16 cellular contexts compared by ENCODE assay signal in genomic region chr18:48186861-48187260, GRCh38.
A peak's percentile ranks its signal among the peaks of the same experiment; 100 is the strongest.
DNase-seq lines count a peak whose midpoint lies in the region; ATAC-seq and TF ChIP-seq lines count a peak whose summit lies in the region.
"Had no signal": no experiment of that assay in that cellular context is flagged by ENCODE, and none has a peak within 500 bp of the region (broad histone marks: within the 10 kb centered on the region; RNA-seq: fewer than 3 reads in every experiment).

No MANE protein-coding gene starts in this region.

- H2AFZ ChIP-seq in SK-N-SH (ENCODE audit: low read depth) = no peak overlapping the region

- H3K4me1 Mint-ChIP-seq in T-helper 17 cell (peaks cover 8% of the 10 kb centered on the region), glutamatergic neuron (ENCODE audit: low read depth, unreplicated experiment) (peaks cover 24% of the 10 kb centered on the region)

- H3K4me3 Mint-ChIP-seq in T-helper 17 cell = no peak overlapping the region
- H3K4me3 Mint-ChIP-seq in glutamatergic neuron (ENCODE audit: unreplicated experiment) = peak overlapping the region; percentile 1
- H3K4me3 Mint-ChIP-seq: CD4-positive, alpha-beta T cell had no signal

- TF ChIP-seq RAD21 in SK-N-SH (IDR thresholded peaks at IDR 0.05; ENCODE audit: low read length) = no peak

- no peaks in the 10 kb centered on the region for H3K9me2 ChIP-seq in SK-N-SH

- peaks cover 0 to 43% of the 10 kb centered on the region in 2 experiments; a peak in 2 of 4 replicates for H3K4me1 ChIP-seq in SK-N-SH (ENCODE audit: control insufficient read depth in 1 of 2, insufficient read depth in 2 of 2, low read depth in 1 of 2, low read length in 1 of 2)
- no peaks in the 10 kb centered on the region for H3K4me1 ChIP-seq in suprapubic skin
- no peaks in the 10 kb centered on the region for H3K4me1 ChIP-seq in gastrocnemius medialis

- H3K36me3 ChIP-seq in SK-N-SH (replicated peaks in 1 of 2; ENCODE audit: control insufficient read depth in 1 of 2, insufficient read depth in 2 of 2, low read length in 1 of 2) = no peaks in the 10 kb centered on the region
- no peaks in the 10 kb centered on the region for H3K36me3 ChIP-seq in suprapubic skin
- no peaks in the 10 kb centered on the region for H3K36me3 ChIP-seq in gastrocnemius medialis
- H3K36me3 ChIP-seq: BE2C had no signal

- TF ChIP-seq CTCF in SK-N-SH (IDR thresholded peaks at IDR 0.05) (no peak), glutamatergic neuron (IDR thresholded peaks at IDR 0.05; ENCODE audit: partially characterized antibody, unreplicated experiment) (no peak), suprapubic skin (IDR thresholded peaks at IDR 0.05) (no peak), gastrocnemius medialis (IDR thresholded peaks at IDR 0.05 in 4 of 5, conservative IDR thresholded peaks at IDR 0.05 in 1 of 5) (no peak)

- TF ChIP-seq EP300 in SK-N-SH (IDR thresholded peaks at IDR 0.05; ENCODE audit: borderline replicate concordance in 1 of 2, low read depth in 1 of 2, low read length in 1 of 2) (no peak), suprapubic skin (IDR thresholded peaks at IDR 0.05) (no peak)

- ATAC-seq in SK-N-SH treated with all-trans-retinoic acid at 6 μM for 48 hours (no peak), T-helper 17 cell (no peak), GM19324 (IDR thresholded peaks at IDR 0.05; ENCODE audit: low FRiP score, unreplicated experiment) (no peak), gastrocnemius medialis (no peak)

- no peak for TF ChIP-seq POLR2A in suprapubic skin (IDR thresholded peaks at IDR 0.05)
- TF ChIP-seq POLR2A in gastrocnemius medialis (IDR thresholded peaks at IDR 0.05) = no peak

- intact Hi-C loops in posterior vena cava (cut with DNase I) (no loop called here), gastrocnemius medialis (cut with DNase I; ENCODE audit: low total_unique reads) (no loop called here)

- POLR2A ChIA-PET in SK-N-SH (lab: Yijun Ruan, JAX) = no interaction called here

- H3K27me3 ChIP-seq in SK-N-SH (ENCODE audit: insufficient read depth) (peaks cover 12% of the 10 kb centered on the region; the same call in 1 of the 2 replicates), suprapubic skin (no peaks in the 10 kb centered on the region), gastrocnemius medialis (no peaks in the 10 kb centered on the region)
- H3K27me3 ChIP-seq: BE2C had no signal

- DNase-seq in SK-N-SH (peak; percentile 63), T-helper 17 cell (no peak), glutamatergic neuron (no peak), posterior vena cava (ENCODE audit: low spot score) (peak; percentile 38), suprapubic skin (ENCODE audit: low spot score in 2 of 2) (no peak), gastrocnemius medialis (no peak)
- DNase-seq: 8988T; CD4-positive, alpha-beta T cell; DMS53; H7; NCI-H187 treated with DMSO at 0.1 percent for 48 hours; NCI-H2171 treated with DMSO at 0.1 percent for 48 hours had no signal

- H3K27ac ChIP-seq in SK-N-SH (ENCODE audit: low read depth in 2 of 2, low read length in 1 of 2) (peak overlapping the region in 1 of 2 experiments; percentile 81; a peak in 2 of 4 replicates), suprapubic skin (no peak overlapping the region), gastrocnemius medialis (no peak overlapping the region)
- H3K27ac ChIP-seq: SK-N-MC had no signal

- no peaks in the 10 kb centered on the region for H3K9me3 Mint-ChIP-seq in glutamatergic neuron (ENCODE audit: unreplicated experiment)
- H3K9me3 Mint-ChIP-seq: CD4-positive, alpha-beta T cell had no signal

- H3K27ac Mint-ChIP-seq in T-helper 17 cell = peak overlapping the region; percentile 9
- H3K27ac Mint-ChIP-seq in glutamatergic neuron (ENCODE audit: unreplicated experiment) = peak overlapping the region; percentile 65
- H3K27ac Mint-ChIP-seq: CD4-positive, alpha-beta T cell had no signal

- H3K4me3 ChIP-seq in SK-N-SH (ENCODE audit: low read depth in 2 of 2, low read length in 1 of 2) (no peak overlapping the region), suprapubic skin (no peak overlapping the region), gastrocnemius medialis (no peak overlapping the region)
- H3K4me3 ChIP-seq: SK-N-MC had no signal

- no peak overlapping the region for H3K4me2 ChIP-seq in SK-N-SH

- H4K20me1 ChIP-seq in SK-N-SH (ENCODE audit: insufficient read depth) = no peaks in the 10 kb centered on the region

- peaks cover 72% of the 10 kb centered on the region for H3K27me3 Mint-ChIP-seq in T-helper 17 cell
- H3K27me3 Mint-ChIP-seq in glutamatergic neuron (ENCODE audit: unreplicated experiment) = no peaks in the 10 kb centered on the region

- no peaks in the 10 kb centered on the region for H3F3A ChIP-seq in SK-N-SH (replicated peaks; ENCODE audit: insufficient read depth)

- H3K9me3 ChIP-seq in SK-N-SH (no peaks in the 10 kb centered on the region), T-helper 17 cell (ENCODE audit: control insufficient read depth, low read length, poor library complexity, severe bottlenecking) (no peaks in the 10 kb centered on the region), suprapubic skin (no peaks in the 10 kb centered on the region), gastrocnemius medialis (no peaks in the 10 kb centered on the region)
- H3K9me3 ChIP-seq: BE2C had no signal

- H3K79me2 ChIP-seq in SK-N-SH (ENCODE audit: insufficient read depth) = no peaks in the 10 kb centered on the region

- 40% methylated on average over 6 of the region's 6 CpGs for WGBS in SK-N-SH (ENCODE audit: low lambda C conversion rate)
- WGBS in suprapubic skin = 85% methylated on average over 6 of the region's 6 CpGs

- H3K36me3 Mint-ChIP-seq in T-helper 17 cell (ENCODE audit: low read depth) (peaks cover 3% of the 10 kb centered on the region), glutamatergic neuron (ENCODE audit: unreplicated experiment) (no peaks in the 10 kb centered on the region)

- in situ Hi-C loops in gastrocnemius medialis (cut with MboI; ENCODE audit: low sequenced_read_pairs in 4 of 4) = no loop called here

- CTCF ChIA-PET in SK-N-SH (lab: Yijun Ruan, JAX) = interaction anchor here (0.7 to 2.3 kb wide), 6 partner anchors 19 to 259 kb away, joined by 3 to 10 read pairs (median 3); no protein-coding TSS in a partner anchor

- H3K9ac ChIP-seq in SK-N-SH = no peak overlapping the region

TF ChIP-seq in SK-N-SH, 30 proteins besides CTCF, POLR2A, EP300 and RAD21:
- TF ChIP-seq GATA2 (CRISPR knock-in tag; IDR thresholded peaks at IDR 0.05) (0 out of 2 replicates have a peak, but pooled peaks have one; percentile 21), CHD2 (IDR thresholded peaks at IDR 0.05; ENCODE audit: low read length, partially characterized antibody) (no peak)

TF ChIP-seq in SK-N-SH treated with all-trans-retinoic acid at 6 μM for 48 hours, 23 proteins besides CTCF, POLR2A, EP300 and RAD21:
- TF ChIP-seq ZNF565 (CRISPR knock-in tag; conservative IDR thresholded peaks at IDR 0.05; ENCODE audit: low read depth) = no peak
- no peak for TF ChIP-seq TCF4 (CRISPR knock-in tag; IDR thresholded peaks at IDR 0.05; ENCODE audit: borderline replicate concordance)
- no peak for TF ChIP-seq ZNF8 (CRISPR knock-in tag; IDR thresholded peaks at IDR 0.05)
- TF ChIP-seq GLIS3 (CRISPR knock-in tag; IDR thresholded peaks at IDR 0.05) = no peak
- no peak for TF ChIP-seq ISL1 (CRISPR knock-in tag; IDR thresholded peaks at IDR 0.05)
- TF ChIP-seq BACH2 (CRISPR knock-in tag; IDR thresholded peaks at IDR 0.05; ENCODE audit: borderline replicate concordance) = no peak
- no peak for TF ChIP-seq OSR1 (CRISPR knock-in tag; IDR thresholded peaks at IDR 0.05)
- TF ChIP-seq TOX (CRISPR knock-in tag; IDR thresholded peaks at IDR 0.05; ENCODE audit: borderline replicate concordance) = no peak
TF ChIP-seq in SK-N-SH treated with all-trans-retinoic acid at 6 μM for 48 hours: peak in this region for 0.

Comparison
In these comparisons a context has a peak if more than half of its experiments do, and no peak if none do; other contexts are left out.
1. DNase-seq: peak in SK-N-SH (single experiment) and posterior vena cava (single experiment); none in T-helper 17 cell (0 of 3), glutamatergic neuron (single experiment), suprapubic skin (0 of 2) and gastrocnemius medialis (0 of 2).